In the genomic region with DNA sequence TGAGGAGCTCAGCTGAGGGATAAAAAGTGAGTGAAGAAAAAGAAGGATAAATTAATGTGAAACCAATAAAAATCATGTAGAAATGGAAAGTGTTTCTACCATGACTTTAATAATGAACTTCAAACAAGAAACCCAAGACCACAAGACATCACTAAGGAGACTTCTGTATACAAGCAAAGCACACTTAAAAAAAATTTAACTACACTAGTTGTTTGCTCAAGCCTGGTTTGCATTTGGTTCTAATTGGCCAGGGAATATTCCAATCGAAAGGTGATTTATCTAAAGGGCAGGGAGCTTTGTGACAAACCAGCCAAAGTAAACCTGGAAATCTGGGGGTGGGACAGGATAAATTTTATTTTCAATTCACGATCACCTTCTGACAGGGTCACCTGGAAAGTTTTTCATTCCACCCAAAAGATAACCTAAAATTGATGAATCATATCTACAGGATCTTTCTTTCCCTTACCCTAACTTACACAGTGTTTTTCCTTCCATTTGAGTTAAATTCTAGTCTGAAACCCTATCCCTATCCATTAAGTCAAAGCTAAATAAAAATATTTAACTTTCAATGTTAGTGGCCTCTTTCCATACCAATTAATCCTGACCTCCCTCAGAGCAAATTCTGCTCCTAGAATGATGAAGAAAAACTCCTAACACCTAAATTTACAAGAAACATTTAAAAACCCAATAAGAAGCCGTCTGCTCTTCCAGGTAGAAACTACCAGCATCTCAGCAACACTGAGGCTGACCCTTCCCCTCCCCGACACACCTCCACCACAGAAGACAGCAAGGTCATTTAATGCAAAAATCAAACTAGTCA, we compare ENCODE assay signal across 8 cellular contexts. TPM values are rescaled to one million over a fixed set of nuclear protein-coding genes. Genes with fewer than 3 reads are reported as not detected.
DNase-seq lines count a peak whose midpoint lies in the region; ATAC-seq and TF ChIP-seq lines count a peak whose summit lies in the region.
"Had no signal": no experiment of that assay in that cellular context is flagged by ENCODE, and none has a peak within 500 bp of the region (broad histone marks: within the 10 kb centered on the region; RNA-seq: fewer than 3 reads in every experiment).

No MANE protein-coding gene starts in this region.

- H3K27me3 ChIP-seq in HUES64 (ENCODE audit: insufficient read depth, low read length) (peaks cover 15% of the 10 kb centered on the region), dorsolateral prefrontal cortex (peaks cover 0 to 35% (median 10%) of the 10 kb centered on the region in 45 donors), neural progenitor cell (no peaks in the 10 kb centered on the region)

- peak overlapping the region; percentile 87 for H3K4me2 ChIP-seq in neural progenitor cell

- H3K4me1 ChIP-seq in ES-I3 (ENCODE audit: insufficient read depth, low read length), result peaks cover 9% of the 10 kb centered on the region; the same call in 1 of the 2 replicates
- H3K4me1 ChIP-seq in HUES64 (ENCODE audit: insufficient read depth, low read length), result peaks cover 41% of the 10 kb centered on the region
- peaks cover 52% of the 10 kb centered on the region for H3K4me1 ChIP-seq in neural progenitor cell

- peaks cover 2% of the 10 kb centered on the region for H3K9me3 Mint-ChIP-seq in neural progenitor cell
- no peaks in the 10 kb centered on the region for H3K9me3 Mint-ChIP-seq in natural killer cell treated with Interleukin-12 subunit alpha and Interleukin-12 subunit beta and Interleukin-15 and Interleukin-18, amount 100 ng/mL, for 72 hours

- peaks cover 7% of the 10 kb centered on the region for H3F3A ChIP-seq in neural progenitor cell (ENCODE audit: low read depth)

- H3K27me3 Mint-ChIP-seq in neural progenitor cell (ENCODE audit: insufficient read depth, low read depth), result peaks cover 9% of the 10 kb centered on the region
- H3K27me3 Mint-ChIP-seq in natural killer cell treated with Interleukin-12 subunit alpha and Interleukin-12 subunit beta and Interleukin-15 and Interleukin-18, amount 100 ng/mL, for 72 hours, result peaks cover 41 to 55% of the 10 kb centered on the region in 2 donors

- H2AFZ ChIP-seq in neural progenitor cell (replicated peaks), result no peak overlapping the region

- intact Hi-C loops in dorsolateral prefrontal cortex (cut with DNase I), result loop anchor here in 1 of 2 donors (10.0 kb wide), 1 partner anchor 146 kb away; no protein-coding TSS in a partner anchor

- H3K4me3 ChIP-seq in HUES64 (ENCODE audit: low read length) (peak overlapping the region; percentile 78), dorsolateral prefrontal cortex (peak overlapping the region; percentile 54 to 98 (median 76)), neural progenitor cell (peak overlapping the region; percentile 65)

- no peaks in the 10 kb centered on the region for H3K9me3 ChIP-seq in ES-I3 (ENCODE audit: control insufficient read depth, insufficient read depth, low read length)
- H3K9me3 ChIP-seq in HUES64 (ENCODE audit: insufficient read depth, low read depth, low read length), result no peaks in the 10 kb centered on the region
- no peaks in the 10 kb centered on the region for H3K9me3 ChIP-seq in neural progenitor cell (ENCODE audit: low read depth)

- no peak for DNase-seq in dorsolateral prefrontal cortex
- DNase-seq in neural progenitor cell (ENCODE audit: low spot score), result no peak
- DNase-seq in SW 1271 (lab: John Stamatoyannopoulos, UW), result no peak
- no peak for DNase-seq in natural killer cell treated with Interleukin-12 subunit alpha and Interleukin-12 subunit beta and Interleukin-15 and Interleukin-18, amount 100 ng/mL, for 72 hours (ENCODE audit: low spot score)
- no peak for DNase-seq in left lobe of liver (ENCODE audit: low spot score)

- peaks cover 6% of the 10 kb centered on the region for H3K36me3 Mint-ChIP-seq in neural progenitor cell
- peaks cover 5% of the 10 kb centered on the region for H3K36me3 Mint-ChIP-seq in natural killer cell treated with Interleukin-12 subunit alpha and Interleukin-12 subunit beta and Interleukin-15 and Interleukin-18, amount 100 ng/mL, for 72 hours

- TF ChIP-seq CTCF in dorsolateral prefrontal cortex (IDR thresholded peaks at IDR 0.05 in 54 of 56, conservative IDR thresholded peaks at IDR 0.05 in 2 of 56; ENCODE audit: low read depth in 1 of 56, partially characterized antibody in 56 of 56) (no peak), neural progenitor cell (IDR thresholded peaks at IDR 0.05) (no peak)

- H3K36me3 ChIP-seq in ES-I3 (ENCODE audit: insufficient read depth, low read length), result no peaks in the 10 kb centered on the region
- peaks cover 8% of the 10 kb centered on the region; the same call in 1 of the 2 replicates for H3K36me3 ChIP-seq in HUES64 (ENCODE audit: insufficient read depth, low read length)
- H3K36me3 ChIP-seq in neural progenitor cell, result no peaks in the 10 kb centered on the region

- peaks cover 45% of the 10 kb centered on the region for H4K20me1 ChIP-seq in neural progenitor cell (ENCODE audit: low read depth)

- peaks cover 75% of the 10 kb centered on the region for H3K79me2 ChIP-seq in neural progenitor cell (ENCODE audit: low read depth)

- H3K27ac Mint-ChIP-seq in neural progenitor cell, result no peak overlapping the region
- no peak overlapping the region for H3K27ac Mint-ChIP-seq in natural killer cell treated with Interleukin-12 subunit alpha and Interleukin-12 subunit beta and Interleukin-15 and Interleukin-18, amount 100 ng/mL, for 72 hours

- H3K4me1 Mint-ChIP-seq in neural progenitor cell, result peaks cover 48% of the 10 kb centered on the region
- H3K4me1 Mint-ChIP-seq in natural killer cell treated with Interleukin-12 subunit alpha and Interleukin-12 subunit beta and Interleukin-15 and Interleukin-18, amount 100 ng/mL, for 72 hours (ENCODE audit: low read depth in 2 of 2), result peaks cover 3 to 6% of the 10 kb centered on the region in 2 donors

- H3K27ac ChIP-seq in HUES64 (ENCODE audit: low read depth, low read length) (no peak overlapping the region), dorsolateral prefrontal cortex (peak overlapping the region in 25 of 59 donors; percentile 17 to 91 (median 82)), neural progenitor cell (no peak overlapping the region)

- H3K9ac ChIP-seq in ES-I3 (ENCODE audit: low read depth, low read length) (peak overlapping the region; percentile 79; the same call in 1 of the 2 replicates), HUES64 (ENCODE audit: low read depth, low read length) (peak overlapping the region; percentile 37; the same call in 1 of the 2 replicates), neural progenitor cell (peak overlapping the region; percentile 59)

- no peak for ATAC-seq in natural killer cell treated with Interleukin-12 subunit alpha and Interleukin-12 subunit beta and Interleukin-15 and Interleukin-18, amount 100 ng/mL, for 72 hours
- ATAC-seq in left lobe of liver, result no peak

- WGBS in HUES64, result 84% methylated on average over 4 of the region's 4 CpGs

- peak overlapping the region; percentile 81 for H3K4me3 Mint-ChIP-seq in neural progenitor cell
- H3K4me3 Mint-ChIP-seq in natural killer cell treated with Interleukin-12 subunit alpha and Interleukin-12 subunit beta and Interleukin-15 and Interleukin-18, amount 100 ng/mL, for 72 hours, result no peak overlapping the region

RNA-seq across cellular contexts. Expression of gene EGLN3, which starts 2.5 kb away (rescaled TPM):
- polyA plus RNA-seq in HUES64 (2013, experiment 1 of 2), result 19.5 TPM
- polyA plus RNA-seq in HUES64 (2013, experiment 2 of 2), result 18.1 TPM
- total RNA-seq in dorsolateral prefrontal cortex, result 10 to 100 TPM; 20.5 to 69.6 (median 37.7) TPM
- 65.0 and 73.5 TPM in 2 replicates for total RNA-seq in neural progenitor cell (ENCODE audit: low replicate concordance)
- total RNA-seq in natural killer cell treated with Interleukin-12 subunit alpha and Interleukin-12 subunit beta and Interleukin-15 and Interleukin-18, amount 100 ng/mL, for 72 hours, result 1 to 10 TPM in 1 of 2 donors, under 1 TPM in 1; 0.31 to 1.7 TPM
- 3.3 TPM for total RNA-seq in left lobe of liver
- polyA plus RNA-seq: neural cell had no signal
